Comparison of ENCODE assay signal across 1 cellular context in genomic region chr19:54369082-54369691, GRCh38.
TF ChIP-seq lines count a peak whose summit lies in the region.

No MANE protein-coding gene starts in this region.

TF ChIP-seq in K562, 482 proteins besides CTCF, POLR2A, EP300 and RAD21 (continued from another document and continues in another):
- no peak for TF ChIP-seq ZBTB26 (CRISPR knock-in tag; IDR thresholded peaks at IDR 0.05)
- no peak for TF ChIP-seq CREB1 (IDR thresholded peaks at IDR 0.05)
- TF ChIP-seq CREB1 (CRISPR knock-in tag; IDR thresholded peaks at IDR 0.05), result no peak
- no peak for TF ChIP-seq YBX1 (IDR thresholded peaks at IDR 0.05)
- TF ChIP-seq ZFP1 (CRISPR knock-in tag; IDR thresholded peaks at IDR 0.05), result no peak
- no peak for TF ChIP-seq PHB2 (IDR thresholded peaks at IDR 0.05; ENCODE audit: low read depth)
- TF ChIP-seq ZNF146 (CRISPR knock-in tag; IDR thresholded peaks at IDR 0.05; ENCODE audit: unreplicated experiment), result no peak
- no peak for TF ChIP-seq EZH2 (IDR thresholded peaks at IDR 0.05; ENCODE audit: borderline replicate concordance, low read depth, low read length)
- TF ChIP-seq POLR2B (IDR thresholded peaks at IDR 0.05; ENCODE audit: low read depth, partially characterized antibody), result no peak
- no peak for TF ChIP-seq CBFA2T3 (IDR thresholded peaks at IDR 0.05)
- TF ChIP-seq SOX6 (IDR thresholded peaks at IDR 0.05), result no peak
- peak; percentile 25; the same call in 1 of the 2 replicates for TF ChIP-seq NFRKB (IDR thresholded peaks at IDR 0.05; ENCODE audit: low read depth)
- TF ChIP-seq IFI16 (CRISPR knock-in tag; IDR thresholded peaks at IDR 0.05), result no peak
- no peak for TF ChIP-seq NFIX (CRISPR knock-in tag; IDR thresholded peaks at IDR 0.05; ENCODE audit: low read depth)
- TF ChIP-seq GATAD2B (IDR thresholded peaks at IDR 0.05; ENCODE audit: borderline replicate concordance), result no peak
- no peak for TF ChIP-seq MNT (conservative IDR thresholded peaks at IDR 0.05)
- no peak for TF ChIP-seq ZNF740 (CRISPR knock-in tag; IDR thresholded peaks at IDR 0.05)
- TF ChIP-seq ZNF740 (tag; IDR thresholded peaks at IDR 0.05), result no peak
- TF ChIP-seq RBM22 (IDR thresholded peaks at IDR 0.05; ENCODE audit: low read depth, low read length, poor library complexity, severe bottlenecking), result no peak
- TF ChIP-seq ATF4 (CRISPR knock-in tag; IDR thresholded peaks at IDR 0.05), result peak; percentile 96
- no peak for TF ChIP-seq CGGBP1 (CRISPR knock-in tag; IDR thresholded peaks at IDR 0.05)
- peak; percentile 86 for TF ChIP-seq ZNF589 (CRISPR knock-in tag; IDR thresholded peaks at IDR 0.05; ENCODE audit: low read depth)
- no peak for TF ChIP-seq ELK3 (CRISPR knock-in tag; IDR thresholded peaks at IDR 0.05)
- no peak for TF ChIP-seq PPARD (CRISPR knock-in tag; IDR thresholded peaks at IDR 0.05)
- no peak for TF ChIP-seq BRF1 (IDR thresholded peaks at IDR 0.05; ENCODE audit: borderline replicate concordance, extremely low read depth, insufficient read length)
- TF ChIP-seq RBM25 (IDR thresholded peaks at IDR 0.05; ENCODE audit: low read depth, low read length, severe bottlenecking), result no peak
- no peak for TF ChIP-seq BRCA1 (IDR thresholded peaks at IDR 0.05)
- no peak for TF ChIP-seq BRCA1 (CRISPR knock-in tag; IDR thresholded peaks at IDR 0.05)
- TF ChIP-seq KLF6 (CRISPR knock-in tag; IDR thresholded peaks at IDR 0.05; ENCODE audit: borderline replicate concordance), result no peak; the same call in 1 of the 2 replicates
- no peak for TF ChIP-seq FOXK1 (CRISPR knock-in tag; IDR thresholded peaks at IDR 0.05; ENCODE audit: borderline replicate concordance)
- no peak for TF ChIP-seq CC2D1A (IDR thresholded peaks at IDR 0.05)
- peak; percentile 84 for TF ChIP-seq ATF3 (IDR thresholded peaks at IDR 0.05)
- no peak for TF ChIP-seq ATF3 (CRISPR knock-in tag; conservative IDR thresholded peaks at IDR 0.05)
- TF ChIP-seq KHSRP (IDR thresholded peaks at IDR 0.05), result no peak
- no peak for TF ChIP-seq TSC22D4 (tag; IDR thresholded peaks at IDR 0.05)
- TF ChIP-seq ZC3H8 (IDR thresholded peaks at IDR 0.05), result no peak
- TF ChIP-seq HNRNPH1 (optimal IDR thresholded peaks at IDR 0.05; ENCODE audit: low read depth, low read length), result no peak
- TF ChIP-seq POLR2G (IDR thresholded peaks at IDR 0.05; ENCODE audit: low read depth, low read length), result no peak
- no peak for TF ChIP-seq ZBTB5 (IDR thresholded peaks at IDR 0.05)
- no peak for TF ChIP-seq MXI1 (IDR thresholded peaks at IDR 0.05; ENCODE audit: low read depth, low read length)
- no peak for TF ChIP-seq TEAD2 (tag; IDR thresholded peaks at IDR 0.05)
- no peak for TF ChIP-seq KLF10 (CRISPR knock-in tag; IDR thresholded peaks at IDR 0.05)
- no peak for TF ChIP-seq TAF7 (tag; IDR thresholded peaks at IDR 0.05)
- TF ChIP-seq ZNF445 (CRISPR knock-in tag; IDR thresholded peaks at IDR 0.05; ENCODE audit: low read depth), result no peak
- TF ChIP-seq TGIF2 (CRISPR knock-in tag; IDR thresholded peaks at IDR 0.05), result no peak
- TF ChIP-seq EP400 (IDR thresholded peaks at IDR 0.05), result no peak; the same call in 1 of the 2 replicates
- 0 out of 2 replicates have a peak, but pooled peaks have one; percentile 38 for TF ChIP-seq PHB (CRISPR knock-in tag; IDR thresholded peaks at IDR 0.05)
- no peak for TF ChIP-seq TFAM (CRISPR knock-in tag; conservative IDR thresholded peaks at IDR 0.05)
- no peak for TF ChIP-seq KDM4B (IDR thresholded peaks at IDR 0.05; ENCODE audit: borderline replicate concordance in 2 of 2, low read depth in 1 of 2)
- TF ChIP-seq MEF2D (tag; conservative IDR thresholded peaks at IDR 0.05; ENCODE audit: low read depth), result no peak
- TF ChIP-seq MLLT1 (IDR thresholded peaks at IDR 0.05), result no peak
- TF ChIP-seq ZNF766 (CRISPR knock-in tag; conservative IDR thresholded peaks at IDR 0.05), result peak; percentile 84; the same call in 1 of the 2 replicates
- no peak for TF ChIP-seq SMC3 (conservative IDR thresholded peaks at IDR 0.05; ENCODE audit: insufficient read depth, low read depth, low read length)
- no peak for TF ChIP-seq ZNF354B (CRISPR knock-in tag; IDR thresholded peaks at IDR 0.05)
- no peak for TF ChIP-seq CHAMP1 (IDR thresholded peaks at IDR 0.05)
- TF ChIP-seq ESRRA (IDR thresholded peaks at IDR 0.05; ENCODE audit: borderline replicate concordance, low read depth), result 0 out of 2 replicates have a peak, but pooled peaks have one; percentile 33
- no peak for TF ChIP-seq NBN (IDR thresholded peaks at IDR 0.05; ENCODE audit: low read depth)
- TF ChIP-seq ZKSCAN1 (IDR thresholded peaks at IDR 0.05; ENCODE audit: low read depth, low read length), result no peak
- no peak for TF ChIP-seq BRD4 (IDR thresholded peaks at IDR 0.05)
- no peak for TF ChIP-seq REST (CRISPR knock-in tag; IDR thresholded peaks at IDR 0.05; ENCODE audit: low read depth)
- no peak for TF ChIP-seq ZNF23 (CRISPR knock-in tag; IDR thresholded peaks at IDR 0.05)
- no peak for TF ChIP-seq PHTF2 (CRISPR knock-in tag; IDR thresholded peaks at IDR 0.05)
